Comparison of ENCODE assay signal across 21 cellular contexts in genomic region chr3:53142986-53143385, GRCh38. TPM values are rescaled to one million over a fixed set of nuclear protein-coding genes. Genes with fewer than 3 reads are reported as not detected.
DNase-seq lines count a peak whose midpoint lies in the region; ATAC-seq, FAIRE-seq and TF ChIP-seq lines count a peak whose summit lies in the region.
"Had no signal": no experiment of that assay in that cellular context is flagged by ENCODE, and none has a peak within 500 bp of the region (broad histone marks: within the 10 kb centered on the region; RNA-seq: fewer than 3 reads in every experiment).

No MANE protein-coding gene starts in this region.

- DNase-seq in Right ventricle myocardium inferior (ENCODE audit: missing footprints) (no peak), right atrium auricular region (ENCODE audit: low spot score) (no peak), MV-4-11 (lab: John Stamatoyannopoulos, UW) (peak; percentile 88), GM12878 (ENCODE audit: low read depth, low spot score) (no peak), spleen (peak; percentile 85), SJCRH30 (no peak), RCC 7860 (ENCODE audit: low spot score) (no peak)
- no peak for DNase-seq in activated naive CD4-positive, alpha-beta T cell treated with anti-CD3 and anti-CD28 coated beads for 36 hours
- DNase-seq: 8988T; activated CD4-positive, alpha-beta T cell treated with anti-CD3 and anti-CD28 coated beads, Interleukin-2, amount 50 U/mL, for 4 hours; activated naive CD4-positive, alpha-beta T cell; activated T-cell treated with anti-CD3 and anti-CD28 coated beads for 4 hours; islet precursor cell; NCI-H2081; PC-9; stimulated activated naive CD4-positive, alpha-beta T cell had no signal

- H3K27me3 ChIP-seq in right atrium auricular region (no peaks in the 10 kb centered on the region), GM12878 (replicated peaks in 1 of 2; ENCODE audit: control insufficient read depth in 2 of 2, insufficient read depth in 2 of 2, low read length in 1 of 2) (no peaks in the 10 kb centered on the region), spleen (replicated peaks in 1 of 7) (no peaks in the 10 kb centered on the region), SJCRH30 (no peaks in the 10 kb centered on the region; the same call in 1 of the 2 replicates)
- H3K27me3 ChIP-seq: ascending aorta, neural progenitor cell, tibial artery had no signal

- no peaks in the 10 kb centered on the region for H3K36me3 Mint-ChIP-seq in activated naive CD4-positive, alpha-beta T cell treated with anti-CD3 and anti-CD28 coated beads for 36 hours (ENCODE audit: low read depth)
- H3K36me3 Mint-ChIP-seq: mesothelial cell of epicardium, neural progenitor cell had no signal

- intact Hi-C loops in Right ventricle myocardium inferior (cut with DNase I), result no loop called here
- intact Hi-C loops in GM12878 (cut with micrococcal nuclease; ENCODE audit: unreplicated experiment), result no loop called here
- intact Hi-C loops in spleen (cut with DNase I; ENCODE audit: low total_unique reads), result no loop called here
- intact Hi-C loops in activated naive CD4-positive, alpha-beta T cell treated with anti-CD3 and anti-CD28 coated beads for 36 hours (cut with micrococcal nuclease), result no loop called here

- WGBS in GM12878 (ENCODE audit: insufficient coverage, insufficient replicate concordance, low lambda C conversion rate, missing lambda C conversion rate), result 32% methylated on average over 3 of the region's 3 CpGs
- 35 to 50% (median 41%) methylated on average over 3 of the region's 3 CpGs for WGBS in spleen, 5 donors

- no peak for TF ChIP-seq CTCF in right atrium auricular region (IDR thresholded peaks at IDR 0.05)
- TF ChIP-seq CTCF in GM12878 (IDR thresholded peaks at IDR 0.05 in 2 of 3, conservative IDR thresholded peaks at IDR 0.05 in 1 of 3; ENCODE audit: control insufficient read depth in 2 of 3, extremely low read depth in 1 of 3, insufficient read depth in 1 of 3, low read depth in 3 of 3, low read length in 3 of 3), result 0 out of 6 replicates have a peak, but pooled peaks of 1 of the 3 experiments have one; percentile 1
- no peak for TF ChIP-seq CTCF in spleen (IDR thresholded peaks at IDR 0.05 in 8 of 11, conservative IDR thresholded peaks at IDR 0.05 in 3 of 11)

- no peak overlapping the region for H3K9ac ChIP-seq in GM12878 (ENCODE audit: control insufficient read depth, insufficient read depth, low read length)
- H3K9ac ChIP-seq: neural progenitor cell had no signal

- CTCF ChIA-PET in GM12878 (lab: Yijun Ruan, JAX), result interaction anchor here (0.7 to 6.6 kb wide), 8 partner anchors 8 to 203 kb away, joined by 3 to 63 read pairs (median 8); partner anchors contain the start of gene PRKCD
- CTCF ChIA-PET in activated naive CD4-positive, alpha-beta T cell treated with anti-CD3 and anti-CD28 coated beads for 36 hours (lab: Charles Lee), result interaction anchor here (1.5 to 3.4 kb wide), 2 partner anchors 9 to 29 kb away, joined by 4 to 14 read pairs; no protein-coding TSS in a partner anchor

- FAIRE-seq in GM12878 (lab: Jason Lieb, UNC) (no peak), RCC 7860 (lab: Jason Lieb, UNC) (no peak)

- H4K20me1 ChIP-seq in GM12878 (ENCODE audit: control insufficient read depth, insufficient read depth), result no peaks in the 10 kb centered on the region

- peak; percentile 44 for ATAC-seq in Right ventricle myocardium inferior
- ATAC-seq in GM12878, result peak; percentile 53
- ATAC-seq: SK-N-SH treated with all-trans-retinoic acid at 6 μM for 48 hours had no signal

- BruUV-seq in GM12878 (replicated peaks; lab: Mats Ljungman, UMichigan), result no TSS peak

- TF ChIP-seq POLR2A in GM12878 (IDR thresholded peaks at IDR 0.05; ENCODE audit: low read depth, low read length) (no peak), spleen (IDR thresholded peaks at IDR 0.05) (no peak)

- H3K9me3 ChIP-seq in right atrium auricular region (no peaks in the 10 kb centered on the region), GM12878 (replicated peaks; ENCODE audit: control insufficient read depth, insufficient read depth, low read length) (no peaks in the 10 kb centered on the region), spleen (no peaks in the 10 kb centered on the region), SJCRH30 (replicated peaks) (no peaks in the 10 kb centered on the region)
- H3K9me3 ChIP-seq: ascending aorta, tibial artery had no signal

- H3K27ac Mint-ChIP-seq in activated naive CD4-positive, alpha-beta T cell treated with anti-CD3 and anti-CD28 coated beads for 36 hours, result no peak overlapping the region
- H3K27ac Mint-ChIP-seq: mesothelial cell of epicardium, neural progenitor cell had no signal

- no peaks in the 10 kb centered on the region for H3K27me3 Mint-ChIP-seq in activated naive CD4-positive, alpha-beta T cell treated with anti-CD3 and anti-CD28 coated beads for 36 hours (ENCODE audit: low read depth)

- no peak for TF ChIP-seq RAD21 in GM12878 (IDR thresholded peaks at IDR 0.05; ENCODE audit: insufficient read depth, low read depth, low read length)

- TF ChIP-seq EP300 in GM12878 (IDR thresholded peaks at IDR 0.05; ENCODE audit: borderline replicate concordance in 1 of 2, control insufficient read depth in 1 of 2, low read depth in 2 of 2, low read length in 2 of 2), result no peak

- H3K27ac ChIP-seq in right atrium auricular region (no peak overlapping the region), GM12878 (ENCODE audit: control insufficient read depth, insufficient read depth) (peak overlapping the region; percentile 5; the same call in 1 of the 2 replicates), spleen (peak overlapping the region in 6 of 8 donors; percentile 46 to 85 (median 58)), SJCRH30 (no peak overlapping the region)
- H3K27ac ChIP-seq: ascending aorta, neural progenitor cell, PC-9, tibial artery had no signal

- in situ Hi-C loops in GM12878 (cut with MboI), result no loop called here

- no peaks in the 10 kb centered on the region for H3K4me1 Mint-ChIP-seq in activated naive CD4-positive, alpha-beta T cell treated with anti-CD3 and anti-CD28 coated beads for 36 hours (ENCODE audit: low read depth)

- RAD21 ChIA-PET in GM12878 (lab: Charles Lee; ENCODE audit: unreplicated experiment), result interaction anchor here (0.7 to 1.8 kb wide), 6 partner anchors 8 to 54 kb away, joined by 3 to 6 read pairs (median 4); no protein-coding TSS in a partner anchor

- SMC1A ChIA-PET in GM12878 (lab: Charles Lee; ENCODE audit: uncharacterized antibody, unreplicated experiment), result interaction anchor here (0.8 to 8.6 kb wide), 5 partner anchors 9 to 54 kb away, joined by 3 to 65 read pairs (median 5); partner anchors contain the start of gene PRKCD

- H3K9me3 Mint-ChIP-seq in activated naive CD4-positive, alpha-beta T cell treated with anti-CD3 and anti-CD28 coated beads for 36 hours, result no peaks in the 10 kb centered on the region
- H3K9me3 Mint-ChIP-seq: mesothelial cell of epicardium, neural progenitor cell had no signal

- H3K79me2 ChIP-seq in GM12878 (ENCODE audit: control insufficient read depth, insufficient read depth, low read length), result no peaks in the 10 kb centered on the region

- POLR2A ChIA-PET in GM12878 (lab: Charles Lee), result interaction anchor here (0.7 to 3.2 kb wide), 8 partner anchors 11 to 48 kb away, joined by 3 to 20 read pairs (median 7); partner anchors contain the start of gene PRKCD

- peak overlapping the region; percentile 30; the same call in 1 of the 2 replicates for H3K4me2 ChIP-seq in GM12878 (ENCODE audit: control insufficient read depth, insufficient read depth)
- H3K4me2 ChIP-seq: neural progenitor cell, PC-9 had no signal

- H3K36me3 ChIP-seq in right atrium auricular region (no peaks in the 10 kb centered on the region), GM12878 (ENCODE audit: control insufficient read depth in 2 of 2, insufficient read depth in 2 of 2, low read length in 1 of 2) (no peaks in the 10 kb centered on the region), spleen (no peaks in the 10 kb centered on the region), SJCRH30 (no peaks in the 10 kb centered on the region)
- H3K36me3 ChIP-seq: ascending aorta, neural progenitor cell, tibial artery had no signal

- H3K4me3 ChIP-seq in right atrium auricular region, result no peak overlapping the region
- no peak overlapping the region for H3K4me3 ChIP-seq in GM12878
- peak overlapping the region in 1 of 8 donors; percentile 8 for H3K4me3 ChIP-seq in spleen
- H3K4me3 ChIP-seq in SJCRH30, result no peak overlapping the region
- H3K4me3 ChIP-seq: ascending aorta, neural progenitor cell, PC-9, tibial artery had no signal

- H3K4me3 Mint-ChIP-seq in activated naive CD4-positive, alpha-beta T cell treated with anti-CD3 and anti-CD28 coated beads for 36 hours, result no peak overlapping the region
- H3K4me3 Mint-ChIP-seq: mesothelial cell of epicardium, neural progenitor cell had no signal

- peak overlapping the region; percentile 34 for H2AFZ ChIP-seq in GM12878 (ENCODE audit: control insufficient read depth, low read depth, low read length)
- H2AFZ ChIP-seq: neural progenitor cell, PC-9 had no signal

- peaks cover 0 to 20% of the 10 kb centered on the region in 2 donors for H3K4me1 ChIP-seq in right atrium auricular region
- peaks cover 13% of the 10 kb centered on the region for H3K4me1 ChIP-seq in GM12878 (ENCODE audit: control insufficient read depth, insufficient read depth, low read length)
- H3K4me1 ChIP-seq in spleen, result peaks cover 0 to 62% (median 18%) of the 10 kb centered on the region in 6 donors
- no peaks in the 10 kb centered on the region for H3K4me1 ChIP-seq in SJCRH30
- H3K4me1 ChIP-seq: neural progenitor cell had no signal

RNA-seq across cellular contexts. Expression of gene RFT1, which starts 12.8 kb away (rescaled TPM):
- 11.0 TPM for total RNA-seq in Right ventricle myocardium inferior
- total RNA-seq in right atrium auricular region, result 1 to 10 TPM; 6.2 to 6.8 TPM
- total RNA-seq in GM12878 (2013; cell fraction: nucleolus; rRNA removed), result 64.3 and 64.9 TPM in 2 replicates
- 27.5 and 31.1 TPM in 2 replicates for total RNA-seq in GM12878 (2014; rRNA removed)
- 16.0 and 16.6 TPM in 2 replicates for total RNA-seq in GM12878 (2014; rRNA removed; fragmentation: Illumina TruSeq; extraction: Trizol)
- 40.3 and 41.3 TPM in 2 replicates for total RNA-seq in GM12878 (2021)
- 8.9 TPM for polyA plus RNA-seq in GM12878 (2011; ENCODE audit: low read depth)
- 29.5 and 34.5 TPM in 2 replicates for polyA plus RNA-seq in GM12878 (2011; rRNA removed)
- 27.7 and 30.4 TPM in 2 replicates for polyA plus RNA-seq in GM12878 (2011; cell fraction: cytosol; rRNA removed)
- 15.8 and 24.1 TPM in 2 replicates for polyA plus RNA-seq in GM12878 (2011; cell fraction: nucleus; rRNA removed)
- 16.6 and 24.6 TPM in 2 replicates for polyA plus RNA-seq in GM12878 (2012)
- polyA plus RNA-seq in GM12878 (2014; fragmentation: Illumina TruSeq; extraction: Trizol), result 33.3 and 34.5 TPM in 2 replicates
- 10 to 100 TPM; 24.7 to 29.0 TPM for polyA plus RNA-seq in GM12878 (2014; fragmentation: Nextera tagmentation; extraction: Ambion mirVana)
- polyA plus RNA-seq in GM12878 (2014; rRNA removed), result 33.5 and 36.0 TPM in 2 replicates
- 10 to 100 TPM; 73.8 to 75.1 TPM for polyA plus RNA-seq in GM12878 (2016; fragmentation: Nextera tagmentation; extraction: Ambion mirVana)
- 41.8 and 52.7 TPM in 2 replicates for polyA minus RNA-seq in GM12878 (2011; rRNA and poly(A)+ RNA removed)
- 11.5 and 13.1 TPM in 2 replicates for polyA minus RNA-seq in GM12878 (2011; cell fraction: cytosol; rRNA and poly(A)+ RNA removed)
- 13.4 and 21.2 TPM in 2 replicates for polyA minus RNA-seq in GM12878 (2011; cell fraction: nucleus; rRNA and poly(A)+ RNA removed)
- total RNA-seq in spleen, result 10 to 100 TPM; 12.1 to 25.6 (median 17.8) TPM
- 1 to 10 TPM; 6.0 to 8.9 (median 8.1) TPM for polyA plus RNA-seq in spleen
- total RNA-seq in SJCRH30 (2014; rRNA removed; shearing (Covaris generic)), result 20.6 and 22.0 TPM in 2 replicates
- total RNA-seq in activated naive CD4-positive, alpha-beta T cell treated with anti-CD3 and anti-CD28 coated beads for 36 hours, result 10 to 100 TPM; 29.9 to 31.7 TPM

RNA-seq across cellular contexts. Expression of gene PRKCD, which starts 18.0 kb away (rescaled TPM):
- total RNA-seq in Right ventricle myocardium inferior (16.9 TPM), right atrium auricular region (10 to 100 TPM; 11.1 to 14.8 TPM), GM12878 (2014; rRNA removed) (12.5 and 17.3 TPM in 2 replicates), GM12878 (2014; rRNA removed; fragmentation: Illumina TruSeq; extraction: Trizol) (28.0 TPM in 2 replicates), GM12878 (2021) (78.3 and 81.7 TPM in 2 replicates), spleen (100 to 1,000 TPM in 1 of 7 donors, 10 to 100 TPM in 6; 42.7 to 100 (median 59.6) TPM)
- 13.2 and 14.9 TPM in 2 replicates for total RNA-seq in GM12878 (2013; cell fraction: nucleolus; rRNA removed)
- polyA plus RNA-seq in GM12878 (2011; ENCODE audit: low read depth), result 27.9 TPM
- polyA plus RNA-seq in GM12878 (2011; rRNA removed) (69.0 and 114 TPM in 2 replicates), GM12878 (2014; fragmentation: Illumina TruSeq; extraction: Trizol) (79.1 and 90.0 TPM in 2 replicates), GM12878 (2014; fragmentation: Nextera tagmentation; extraction: Ambion mirVana) (10 to 100 TPM; 13.2 to 22.1 TPM), GM12878 (2014; rRNA removed) (85.7 and 90.7 TPM in 2 replicates), GM12878 (2016; fragmentation: Nextera tagmentation; extraction: Ambion mirVana) (10 to 100 TPM; 10.0 to 56.8 TPM), spleen (10 to 100 TPM; 22.2 to 50.0 (median 31.9) TPM)
- 110 and 139 TPM in 2 replicates for polyA plus RNA-seq in GM12878 (2011; cell fraction: cytosol; rRNA removed)
- 155 and 176 TPM in 2 replicates for polyA plus RNA-seq in GM12878 (2011; cell fraction: nucleus; rRNA removed)
- polyA plus RNA-seq in GM12878 (2012), result 57.8 and 64.6 TPM in 2 replicates
- 123 and 129 TPM in 2 replicates for polyA minus RNA-seq in GM12878 (2011; rRNA and poly(A)+ RNA removed)
- polyA minus RNA-seq in GM12878 (2011; cell fraction: cytosol; rRNA and poly(A)+ RNA removed), result 34.2 and 36.8 TPM in 2 replicates
- polyA minus RNA-seq in GM12878 (2011; cell fraction: nucleus; rRNA and poly(A)+ RNA removed), result 40.1 and 59.2 TPM in 2 replicates
- 4.1 and 4.6 TPM in 2 replicates for total RNA-seq in SJCRH30 (2014; rRNA removed; shearing (Covaris generic))
- 10 to 100 TPM in 1 of 2 experiments, 1 to 10 TPM in 1; 9.1 to 10.2 TPM for total RNA-seq in activated naive CD4-positive, alpha-beta T cell treated with anti-CD3 and anti-CD28 coated beads for 36 hours

Comparison
In these comparisons a context has a peak if more than half of its experiments do, and no peak if none do; other contexts are left out.
1. DNase-seq: peak in MV-4-11 (single experiment) and spleen (single experiment); none in Right ventricle myocardium inferior (single experiment), right atrium auricular region (single experiment), GM12878 (single experiment), SJCRH30 (0 of 2), activated naive CD4-positive, alpha-beta T cell treated with anti-CD3 and anti-CD28 coated beads for 36 hours (single experiment) and RCC 7860 (single experiment).
2. H3K27ac ChIP-seq: peak in GM12878 (single experiment) and spleen (6 of 8); none in right atrium auricular region (0 of 2) and SJCRH30 (single experiment).